ENCODE assay signal across 15 cellular contexts in the genomic region with DNA sequence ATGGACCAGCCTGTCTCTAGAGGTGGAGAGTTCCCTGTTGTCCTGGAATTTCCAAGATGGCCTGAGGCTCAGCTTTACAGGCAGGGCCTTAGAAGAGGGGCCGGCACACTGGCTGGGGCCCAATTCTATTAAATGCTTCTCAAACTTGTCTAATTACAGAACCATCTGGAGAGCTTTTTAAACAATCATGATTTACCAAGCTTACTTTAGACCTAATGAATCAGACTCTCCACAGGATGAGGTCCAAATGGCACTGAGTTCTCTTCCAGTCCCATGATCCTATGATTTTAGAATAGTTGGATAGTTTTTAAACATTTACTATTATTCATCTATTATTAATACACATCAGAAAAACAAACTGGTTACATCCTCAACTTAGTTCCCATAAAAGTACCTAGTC.
DNase-seq lines count a peak whose midpoint lies in the region; ATAC-seq and TF ChIP-seq lines count a peak whose summit lies in the region.
"Had no signal": no experiment of that assay in that cellular context is flagged by ENCODE, and none has a peak within 500 bp of the region (broad histone marks: within the 10 kb centered on the region; RNA-seq: fewer than 3 reads in every experiment).

No MANE protein-coding gene starts in this region.

- DNase-seq in BJ (ENCODE audit: low read depth), result peak; percentile 5
- DNase-seq in HFFc6, result no peak
- DNase-seq in NCI-H82 treated with DMSO at 0.1 percent for 48 hours (lab: John Stamatoyannopoulos, UW; ENCODE audit: unreplicated experiment), result peak; percentile 20
- DNase-seq in left lung, result no peak
- no peak for DNase-seq in left colon
- DNase-seq: 8988T; C1 segment of cervical spinal cord; Calu3; CD4-positive, alpha-beta T cell; DMS153; DND-41 had no signal

- H3K4me3 ChIP-seq in BJ (ENCODE audit: low read depth, low read length), result no peak overlapping the region
- H3K4me3 ChIP-seq in left lung, result no peak overlapping the region

- H3K9me3 Mint-ChIP-seq in HFFc6, result no peaks in the 10 kb centered on the region

- TF ChIP-seq CTCF in BJ (IDR thresholded peaks at IDR 0.05; ENCODE audit: insufficient read depth, low read depth, low read length) (no peak), HFFc6 (IDR thresholded peaks at IDR 0.05) (no peak), left lung (IDR thresholded peaks at IDR 0.05) (no peak)

- peaks cover 0 to 5% of the 10 kb centered on the region in 2 donors for H3K9me3 ChIP-seq in left lung

- ATAC-seq in left lung (peak; percentile 37), esophagus mucosa (no peak), HG02759 (IDR thresholded peaks at IDR 0.05; ENCODE audit: unreplicated experiment) (no peak), left colon (no peak)
- ATAC-seq: HCT116 had no signal

- H3K27ac Mint-ChIP-seq in HFFc6, result peak overlapping the region; percentile 67
- H3K27ac Mint-ChIP-seq: CD4-positive, alpha-beta T cell; IgD-negative memory B cell had no signal

- no peaks in the 10 kb centered on the region for H3K27me3 Mint-ChIP-seq in HFFc6 (ENCODE audit: insufficient read depth)
- H3K27me3 Mint-ChIP-seq: IgD-negative memory B cell had no signal

- peaks cover 10% of the 10 kb centered on the region; the same call in 1 of the 2 replicates for H3K36me3 Mint-ChIP-seq in HFFc6 (ENCODE audit: low read depth)

- H3K4me1 Mint-ChIP-seq in HFFc6 (ENCODE audit: low read depth), result peaks cover 6% of the 10 kb centered on the region; the same call in 1 of the 2 replicates
- H3K4me1 Mint-ChIP-seq: IgD-negative memory B cell had no signal

- H3K36me3 ChIP-seq in BJ (ENCODE audit: control insufficient read depth, insufficient read depth, low read length), result peaks cover 1% of the 10 kb centered on the region; the same call in 1 of the 2 replicates
- peaks cover 0 to 15% of the 10 kb centered on the region in 2 donors for H3K36me3 ChIP-seq in left lung

- H3K27me3 ChIP-seq in BJ (ENCODE audit: control insufficient read depth, insufficient read depth, low read length) (no peaks in the 10 kb centered on the region), left lung (no peaks in the 10 kb centered on the region)

- no peak overlapping the region for H3K27ac ChIP-seq in left lung

- no peaks in the 10 kb centered on the region for H3K4me1 ChIP-seq in left lung

- no peak overlapping the region for H3K4me3 Mint-ChIP-seq in HFFc6
- H3K4me3 Mint-ChIP-seq: CD4-positive, alpha-beta T cell; IgD-negative memory B cell had no signal

- intact Hi-C loops in left lung (cut with DNase I), result no loop called here
- intact Hi-C loops in left colon (cut with DNase I, micrococcal nuclease), result no loop called here

- CTCF ChIA-PET in BJ (lab: Yijun Ruan, JAX), result interaction anchor here (0.8 to 1.6 kb wide), 3 partner anchors 9 to 34 kb away, joined by 3 to 9 read pairs (median 3); no protein-coding TSS in a partner anchor

- POLR2A ChIA-PET in BJ (lab: Charles Lee), result no interaction called here

Comparison
In these comparisons a context has a peak if more than half of its experiments do, and no peak if none do; other contexts are left out.
1. DNase-seq: peak in BJ (single experiment) and NCI-H82 treated with DMSO at 0.1 percent for 48 hours (single experiment); none in HFFc6 (single experiment), left lung (0 of 2) and left colon (0 of 2).